8 cellular contexts compared by ENCODE assay signal in the genomic region with DNA sequence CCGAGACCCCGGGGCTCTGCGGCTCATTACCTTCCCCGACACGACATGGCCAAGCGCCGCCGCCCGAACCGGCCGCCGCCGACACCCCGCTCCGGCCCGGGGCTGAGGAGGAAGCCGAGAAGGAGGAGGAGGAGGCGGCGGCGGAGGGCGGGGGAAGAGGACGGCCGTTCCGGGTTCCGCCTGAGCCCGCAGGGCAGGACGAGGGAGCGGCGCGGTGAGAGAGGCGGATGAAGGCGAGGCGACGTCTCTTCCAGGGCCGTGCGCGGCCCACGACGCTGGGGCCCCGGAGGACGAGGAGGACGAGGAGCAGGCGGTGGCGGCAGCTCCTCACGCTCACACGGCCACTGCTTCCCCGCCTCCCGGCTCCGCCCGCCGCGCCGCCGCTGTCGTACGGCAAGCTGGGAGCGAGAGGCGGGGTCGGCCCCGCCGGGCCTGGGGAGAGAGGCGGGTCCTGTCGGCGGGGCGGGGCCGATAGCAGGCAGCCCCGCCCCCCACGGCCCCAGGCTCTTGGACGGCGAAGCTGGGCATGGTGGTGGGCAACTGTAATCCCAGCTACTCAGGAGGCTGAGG. TPM values are rescaled to one million over a fixed set of nuclear protein-coding genes. Genes with fewer than 3 reads are reported as not detected.
DNase-seq lines count a peak whose midpoint lies in the region; ATAC-seq, FAIRE-seq and TF ChIP-seq lines count a peak whose summit lies in the region.
"Not testable (repeated sequence)": the region's sequence is repeated elsewhere in the genome, so short reads cannot be mapped to it uniquely, and the experiment has no call there.

No MANE protein-coding gene starts in this region.

- FAIRE-seq in keratinocyte (lab: Jason Lieb, UNC) = not testable (repeated sequence)

- H2AFZ ChIP-seq in keratinocyte (ENCODE audit: control insufficient read depth, low read length) = peak overlapping the region; percentile 74

- dilution Hi-C loops in keratinocyte (cut with MboI; ENCODE audit: extremely low pct_ligation_motif_present, low sequenced_read_pairs) = not testable (repeated sequence)

- not testable (repeated sequence) for H4K20me1 ChIP-seq in keratinocyte (ENCODE audit: control insufficient read depth, extremely low read depth, insufficient read depth, low read length)

- peak overlapping the region; percentile 84 for H3K4me2 ChIP-seq in keratinocyte (ENCODE audit: control insufficient read depth, extremely low read depth, insufficient read depth, low read depth, low read length)

- H3K27ac ChIP-seq in keratinocyte (ENCODE audit: control insufficient read depth, insufficient read depth, low read length) = peak overlapping the region; percentile 69

- peaks cover 23% of the 10 kb centered on the region for H3K79me2 ChIP-seq in keratinocyte (ENCODE audit: control insufficient read depth, insufficient read depth, low read length)

- not testable (repeated sequence) for H3K9me1 ChIP-seq in keratinocyte (ENCODE audit: control insufficient read depth, extremely low read depth, insufficient read depth, low read length)

- H3K36me3 ChIP-seq in keratinocyte (ENCODE audit: control insufficient read depth in 2 of 2, extremely low read depth in 1 of 2, insufficient read depth in 2 of 2, low read length in 2 of 2) = not testable (repeated sequence)

- not testable (repeated sequence) for H3K4me1 ChIP-seq in keratinocyte (ENCODE audit: control insufficient read depth, extremely low read depth, insufficient read depth, low read length)

- not testable (repeated sequence) for H3K9me3 ChIP-seq in keratinocyte (ENCODE audit: control insufficient read depth, low read depth, low read length)

- DNase-seq in AG08396 (ENCODE audit: low spot score) (peak; percentile 74), NCI-H446 treated with DMSO at 0.1 percent for 48 hours (lab: John Stamatoyannopoulos, UW) (peak; percentile 36), keratinocyte (ENCODE audit: low read depth, low spot score) (peak; percentile 25)
- DNase-seq in activated CD4-positive, alpha-beta T cell treated with anti-CD3 and anti-CD28 coated beads for 1 hour = peak; percentile 75
- peak; percentile 82 for DNase-seq in central memory CD4-positive, alpha-beta T cell
- DNase-seq in stimulated activated CD4-positive, alpha-beta T cell treated with anti-CD3 and anti-CD28 coated beads, Interleukin-12 subunit alpha, Interleukin-12 subunit beta, amount 100 ng/mL, for 48 hours (ENCODE audit: low read depth in 2 of 3, low spot score in 1 of 3) = peak; percentile 61 to 83 (median 69)

- TF ChIP-seq CTCF in keratinocyte (optimal IDR thresholded peaks at IDR 0.05 in 1 of 3, IDR thresholded peaks at IDR 0.05 in 1 of 3, conservative IDR thresholded peaks at IDR 0.05 in 1 of 3; ENCODE audit: extremely low read depth in 1 of 3, insufficient read depth in 2 of 3, low read length in 3 of 3) = not testable (repeated sequence)

- H3K4me3 ChIP-seq in keratinocyte (ENCODE audit: control insufficient read depth in 2 of 3, extremely low read depth in 1 of 3, insufficient read depth in 2 of 3, low read depth in 1 of 3, low read length in 3 of 3) = peak overlapping the region; percentile 65 to 68 (median 67)

- not testable (repeated sequence) for H3K27me3 ChIP-seq in keratinocyte (ENCODE audit: control insufficient read depth, extremely low read depth, insufficient read depth, low read length)

- peak overlapping the region; percentile 78 for H3K9ac ChIP-seq in keratinocyte (ENCODE audit: control insufficient read depth, extremely low read depth, insufficient read depth, low read length)

- ATAC-seq in GM19025 (IDR thresholded peaks at IDR 0.05; ENCODE audit: low read depth, unreplicated experiment) (peak; percentile 58), HG03280 (IDR thresholded peaks at IDR 0.05; ENCODE audit: unreplicated experiment) (peak; percentile 81)

RNA-seq across cellular contexts. Expression of gene CD2BP2, which starts 20.0 kb away (rescaled TPM):
- polyA plus RNA-seq in keratinocyte = 41.2 to 49.5 TPM (median 44.4 TPM) in 3 replicates
- 15.2 TPM for polyA plus RNA-seq in keratinocyte (2011; ENCODE audit: low read depth)
- 22.2 and 34.3 TPM in 2 replicates for polyA plus RNA-seq in keratinocyte (2011; cell fraction: cytosol; rRNA removed)
- polyA plus RNA-seq in keratinocyte (2011; cell fraction: nucleus; rRNA removed) = 54.4 and 57.5 TPM in 2 replicates
- polyA plus RNA-seq in keratinocyte (2012; ENCODE audit: low replicate concordance) = 30.3 and 47.9 TPM in 2 replicates
- polyA minus RNA-seq in keratinocyte = 18.8 to 24.9 TPM (median 24.1 TPM) in 3 replicates
- 20.0 TPM for polyA minus RNA-seq in keratinocyte (2011; cell fraction: cytosol; rRNA and poly(A)+ RNA removed)
- 14.6 and 18.5 TPM in 2 replicates for polyA minus RNA-seq in keratinocyte (2011; cell fraction: nucleus; rRNA and poly(A)+ RNA removed)

RNA-seq across cellular contexts. Expression of gene TBC1D10B, which starts 35.2 kb away (rescaled TPM):
- 8.6 to 20.0 TPM (median 8.9 TPM) in 3 replicates for polyA plus RNA-seq in keratinocyte
- 7.0 TPM for polyA plus RNA-seq in keratinocyte (2011; ENCODE audit: low read depth)
- polyA plus RNA-seq in keratinocyte (2011; cell fraction: cytosol; rRNA removed) = 11.1 and 20.1 TPM in 2 replicates
- polyA plus RNA-seq in keratinocyte (2011; cell fraction: nucleus; rRNA removed) = 27.7 and 32.3 TPM in 2 replicates
- 22.4 and 30.2 TPM in 2 replicates for polyA plus RNA-seq in keratinocyte (2012; ENCODE audit: low replicate concordance)
- polyA minus RNA-seq in keratinocyte = 14.2 to 51.2 TPM (median 17.3 TPM) in 3 replicates
- 35.9 TPM for polyA minus RNA-seq in keratinocyte (2011; cell fraction: cytosol; rRNA and poly(A)+ RNA removed)
- 17.9 and 18.5 TPM in 2 replicates for polyA minus RNA-seq in keratinocyte (2011; cell fraction: nucleus; rRNA and poly(A)+ RNA removed)

RNA-seq across cellular contexts. Expression of gene MYL11, which starts 39.5 kb away (rescaled TPM):
- 0.82 TPM in 1 of 3 replicates, not detected in the others for polyA plus RNA-seq in keratinocyte
- polyA plus RNA-seq in keratinocyte (2011; ENCODE audit: low read depth) = not detected
- polyA plus RNA-seq in keratinocyte (2011; cell fraction: cytosol; rRNA removed) = not detected in 2 replicates
- polyA plus RNA-seq in keratinocyte (2011; cell fraction: nucleus; rRNA removed) = not detected in 2 replicates
- 1.5 TPM in 1 of 2 replicates, not detected in the other for polyA plus RNA-seq in keratinocyte (2012; ENCODE audit: low replicate concordance)
- polyA minus RNA-seq in keratinocyte = 1.8 TPM in 1 of 3 replicates, not detected in the others
- not detected for polyA minus RNA-seq in keratinocyte (2011; cell fraction: cytosol; rRNA and poly(A)+ RNA removed)
- polyA minus RNA-seq in keratinocyte (2011; cell fraction: nucleus; rRNA and poly(A)+ RNA removed) = not detected in 2 replicates

RNA-seq across cellular contexts. Expression of gene SEPTIN1, which starts 47.2 kb away (rescaled TPM):
- 0.04 TPM in 1 of 3 replicates, not detected in the others for polyA plus RNA-seq in keratinocyte
- polyA plus RNA-seq in keratinocyte (2011; ENCODE audit: low read depth) = 0.27 TPM
- polyA plus RNA-seq in keratinocyte (2011; cell fraction: cytosol; rRNA removed) = 0.09 TPM in 1 of 2 replicates, not detected in the other
- 0.08 TPM in 1 of 2 replicates, not detected in the other for polyA plus RNA-seq in keratinocyte (2011; cell fraction: nucleus; rRNA removed)
- polyA plus RNA-seq in keratinocyte (2012; ENCODE audit: low replicate concordance) = 0.37 and 0.42 TPM in 2 replicates
- polyA minus RNA-seq in keratinocyte = not detected in 3 replicates
- polyA minus RNA-seq in keratinocyte (2011; cell fraction: cytosol; rRNA and poly(A)+ RNA removed) = not detected
- not detected in 2 replicates for polyA minus RNA-seq in keratinocyte (2011; cell fraction: nucleus; rRNA and poly(A)+ RNA removed)

Comparison
In these comparisons a context has a peak if more than half of its experiments do, and no peak if none do; other contexts are left out.
1. Peak in every context shown above with its lines: DNase-seq, ATAC-seq, H3K4me3 ChIP-seq and H3K27ac ChIP-seq.
2. DNase-seq: peak in every context shown above with its lines; median percentile 82 in central memory CD4-positive, alpha-beta T cell; 75 in activated CD4-positive, alpha-beta T cell treated with anti-CD3 and anti-CD28 coated beads for 1 hour; 74 in AG08396; 69 in stimulated activated CD4-positive, alpha-beta T cell treated with anti-CD3 and anti-CD28 coated beads, Interleukin-12 subunit alpha, Interleukin-12 subunit beta, amount 100 ng/mL, for 48 hours; 36 in NCI-H446 treated with DMSO at 0.1 percent for 48 hours; 25 in keratinocyte.